Comparison of ENCODE assay signal across 15 cellular contexts in genomic region chr5:10719965-10720364, GRCh38. TPM values are rescaled to one million over a fixed set of nuclear protein-coding genes. Genes with fewer than 3 reads are reported as not detected.
DNase-seq lines count a peak whose midpoint lies in the region; ATAC-seq, FAIRE-seq and TF ChIP-seq lines count a peak whose summit lies in the region.
"Had no signal": no experiment of that assay in that cellular context is flagged by ENCODE, and none has a peak within 500 bp of the region (broad histone marks: within the 10 kb centered on the region; RNA-seq: fewer than 3 reads in every experiment).

No MANE protein-coding gene starts in this region.

- H3K4me3 ChIP-seq in Panc1 (ENCODE audit: low read depth in 2 of 2, low read length in 2 of 2) (no peak overlapping the region), epithelial cell of proximal tubule (ENCODE audit: low read depth, low read length) (no peak overlapping the region), pancreas (no peak overlapping the region), Caco-2 (ENCODE audit: low read depth, low read length) (no peak overlapping the region), upper lobe of right lung (no peak overlapping the region)
- H3K4me3 ChIP-seq: esophagus squamous epithelium had no signal

- no peaks in the 10 kb centered on the region for H3K27me3 Mint-ChIP-seq in Caco-2 (ENCODE audit: insufficient read depth, unreplicated experiment)
- H3K27me3 Mint-ChIP-seq: activated CD4-positive, alpha-beta T cell treated with anti-CD3 and anti-CD28 coated beads, Interleukin-2, amount 10 ng/mL, durations not matched to agents 24 days and 14 days; central memory CD8-positive, alpha-beta T cell; T-cell had no signal

- no peaks in the 10 kb centered on the region for H3K4me1 Mint-ChIP-seq in Caco-2 (ENCODE audit: low read depth, unreplicated experiment)
- H3K4me1 Mint-ChIP-seq: activated CD4-positive, alpha-beta T cell treated with anti-CD3 and anti-CD28 coated beads, Interleukin-2, amount 10 ng/mL, durations not matched to agents 24 days and 14 days had no signal

- H3K4me3 Mint-ChIP-seq in Caco-2 (ENCODE audit: unreplicated experiment): no peak overlapping the region
- H3K4me3 Mint-ChIP-seq: activated CD4-positive, alpha-beta T cell treated with anti-CD3 and anti-CD28 coated beads, Interleukin-2, amount 10 ng/mL, durations not matched to agents 24 days and 14 days; central memory CD8-positive, alpha-beta T cell; T-cell had no signal

- 31 to 46% methylated on average over 2 of the region's 2 CpGs for WGBS in pancreas, 2 donors

- FAIRE-seq in pancreas (lab: Jason Lieb, UNC): no peak
- FAIRE-seq: islet of Langerhans had no signal

- H3K27ac Mint-ChIP-seq in Caco-2 (ENCODE audit: unreplicated experiment): no peak overlapping the region
- H3K27ac Mint-ChIP-seq: activated CD4-positive, alpha-beta T cell treated with anti-CD3 and anti-CD28 coated beads, Interleukin-2, amount 10 ng/mL, durations not matched to agents 24 days and 14 days; T-cell had no signal

- intact Hi-C loops in Panc1 (cut with micrococcal nuclease; ENCODE audit: unreplicated experiment): no loop called here
- intact Hi-C loops in pancreas (cut with DNase I): no loop called here
- intact Hi-C loops in Caco-2 (cut with micrococcal nuclease; ENCODE audit: unreplicated experiment): no loop called here
- intact Hi-C loops in upper lobe of right lung (cut with DNase I): no loop called here

- in situ Hi-C loops in Panc1 (cut with HindIII; ENCODE audit: low pct_unique_long_range_greater_than_20kb, low sequenced_read_pairs): no loop called here

- CTCF ChIA-PET in Panc1 (lab: Charles Lee): no interaction called here
- CTCF ChIA-PET in Caco-2 (lab: Charles Lee): no interaction called here

- POLR2A ChIA-PET in Panc1 (lab: Charles Lee) (no interaction called here), Caco-2 (lab: Charles Lee) (no interaction called here)

- BruUV-seq in Panc1 (replicated peaks; lab: Mats Ljungman, UMichigan) (no TSS peak), Caco-2 (replicated peaks; lab: Mats Ljungman, UMichigan) (no TSS peak)

- no peak overlapping the region for H3K27ac ChIP-seq in Panc1 (ENCODE audit: low read length)
- H3K27ac ChIP-seq in pancreas: peak overlapping the region in 1 of 4 donors; percentile 35
- H3K27ac ChIP-seq in upper lobe of right lung: no peak overlapping the region
- H3K27ac ChIP-seq: esophagus squamous epithelium had no signal

- peak; percentile 98 for DNase-seq in EL
- DNase-seq in Panc1 (ENCODE audit: low read depth, low spot score): peak; percentile 98
- peak; percentile 63 for DNase-seq in epithelial cell of proximal tubule (ENCODE audit: low read depth)
- DNase-seq in pancreas: peak in 1 of 6 donors; percentile 66
- no peak for DNase-seq in DMS79 treated with DMSO at 0.1 percent for 48 hours (lab: John Stamatoyannopoulos, UW)
- no peak for DNase-seq in Caco-2
- DNase-seq in upper lobe of right lung: no peak
- DNase-seq: activated CD4-positive, alpha-beta T cell treated with anti-CD3 and anti-CD28 coated beads, Interleukin-2, amount 10 ng/mL, durations not matched to agents 24 days and 14 days; esophagus squamous epithelium; NCI-H1417 treated with DMSO at 0.1 percent for 48 hours; T-cell had no signal

- H3K9me3 ChIP-seq in Panc1 (ENCODE audit: control insufficient read depth, insufficient read depth, low read depth, low read length) (no peaks in the 10 kb centered on the region), pancreas (no peaks in the 10 kb centered on the region), Caco-2 (no peaks in the 10 kb centered on the region), upper lobe of right lung (no peaks in the 10 kb centered on the region)
- H3K9me3 ChIP-seq: esophagus squamous epithelium had no signal

- H3K27me3 ChIP-seq in Panc1 (ENCODE audit: control insufficient read depth, insufficient read depth, low read length): no peaks in the 10 kb centered on the region
- H3K27me3 ChIP-seq in pancreas: no peaks in the 10 kb centered on the region
- H3K27me3 ChIP-seq in Caco-2 (replicated peaks; ENCODE audit: control insufficient read depth, insufficient read depth, low read length): no peaks in the 10 kb centered on the region
- no peaks in the 10 kb centered on the region for H3K27me3 ChIP-seq in upper lobe of right lung
- H3K27me3 ChIP-seq: esophagus squamous epithelium had no signal

- no peaks in the 10 kb centered on the region for H3K9me3 Mint-ChIP-seq in Caco-2 (ENCODE audit: unreplicated experiment)
- H3K9me3 Mint-ChIP-seq: central memory CD8-positive, alpha-beta T cell; T-cell had no signal

- TF ChIP-seq CTCF in Panc1 (IDR thresholded peaks at IDR 0.05) (no peak), epithelial cell of proximal tubule (conservative IDR thresholded peaks at IDR 0.05; ENCODE audit: low read depth, low read length) (no peak), pancreas (IDR thresholded peaks at IDR 0.05) (no peak), Caco-2 (IDR thresholded peaks at IDR 0.05; ENCODE audit: insufficient read depth in 1 of 2, low read depth in 1 of 2, low read length in 1 of 2, severe bottlenecking in 1 of 2, unreplicated experiment in 1 of 2) (no peak), upper lobe of right lung (IDR thresholded peaks at IDR 0.05) (no peak)

- ATAC-seq in Panc1 (peak; percentile 90), pancreas (peak; percentile 16 to 49 (median 24)), upper lobe of right lung (no peak), HG02763 (IDR thresholded peaks at IDR 0.05; ENCODE audit: unreplicated experiment) (no peak)
- ATAC-seq: sciatic nerve, T-cell had no signal

- no peaks in the 10 kb centered on the region for H3K36me3 ChIP-seq in Panc1 (ENCODE audit: control insufficient read depth, insufficient read depth, low read length)
- H3K36me3 ChIP-seq in pancreas: peaks cover 0 to 4% (median 0%) of the 10 kb centered on the region in 3 donors
- H3K36me3 ChIP-seq in Caco-2 (ENCODE audit: control insufficient read depth, insufficient read depth, low read length): peaks cover 1% of the 10 kb centered on the region
- H3K36me3 ChIP-seq in upper lobe of right lung: peaks cover 8% of the 10 kb centered on the region

- peaks cover 10% of the 10 kb centered on the region for H3K36me3 Mint-ChIP-seq in Caco-2 (ENCODE audit: insufficient read depth, unreplicated experiment)

- H3K4me1 ChIP-seq in Panc1 (ENCODE audit: control insufficient read depth, insufficient read depth, low read length) (peaks cover 15% of the 10 kb centered on the region), pancreas (peaks cover 10 to 23% (median 17%) of the 10 kb centered on the region in 3 donors), Caco-2 (no peaks in the 10 kb centered on the region), upper lobe of right lung (no peaks in the 10 kb centered on the region)

RNA-seq across cellular contexts. Expression of gene DAP, which starts 41.1 kb away (rescaled TPM):
- total RNA-seq in Panc1 (2021; ENCODE audit: unreplicated experiment) (108 TPM), epithelial cell of proximal tubule (25.8 and 45.9 TPM in 2 replicates), pancreas (100 to 1,000 TPM; 124 to 183 (median 144) TPM), Caco-2 (2022) (74.7 and 77.6 TPM in 2 replicates), upper lobe of right lung (105 TPM)
- polyA plus RNA-seq in Panc1 (2012; ENCODE audit: insufficient read length): 103 TPM
- 100 to 1,000 TPM in 1 of 2 donors, 10 to 100 TPM in 1; 68.3 to 102 TPM for polyA plus RNA-seq in pancreas

Comparison
In these comparisons a context has a peak if more than half of its experiments do, and no peak if none do; other contexts are left out.
1. DNase-seq: peak in EL (single experiment), Panc1 (single experiment) and epithelial cell of proximal tubule (single experiment); none in DMS79 treated with DMSO at 0.1 percent for 48 hours (single experiment), Caco-2 (0 of 2) and upper lobe of right lung (single experiment).
2. ATAC-seq: peak in Panc1 (single experiment) and pancreas (4 of 4); none in upper lobe of right lung (single experiment) and HG02763 (single experiment).